ENCODE assay signal across 30 cellular contexts in genomic region chr7:524800-525199, GRCh38. TPM values are rescaled to one million over a fixed set of nuclear protein-coding genes. Genes with fewer than 3 reads are reported as not detected.
"Had no signal": no experiment of that assay in that cellular context is flagged by ENCODE, and none has a peak within 500 bp of the region (broad histone marks: within the 10 kb centered on the region; RNA-seq: fewer than 3 reads in every experiment).

No MANE protein-coding gene starts in this region.

- H3K79me2 ChIP-seq: parathyroid adenoma had no signal

- ATAC-seq: left cardiac atrium; left lobe of liver; lower lobe of right lung; naive thymus-derived CD8-positive, alpha-beta T cell; psoas muscle; right lobe of liver; stimulated activated naive B cell treated with anti-CD40 and anti-IgM and Interleukin-4, amounts not matched to agents 10 μg/mL and 1 μg/mL and 100 μg/mL, for 72 hours; stimulated activated naive CD8-positive, alpha-beta T cell treated with anti-CD3 and anti-CD28 coated beads, Interleukin-15, Interleukin-2, amounts not matched to agents 100 U/mL and 50 U/mL, for 24 hours had no signal

- H2AFZ ChIP-seq: parathyroid adenoma had no signal

- H3K4me1 Mint-ChIP-seq: neural crest cell had no signal

- FAIRE-seq: keratinocyte had no signal

- H3K4me3 ChIP-seq: lower lobe of right lung, psoas muscle, right atrium auricular region, right lobe of liver, smooth muscle cell, stomach, testis, thyroid gland, transverse colon, upper lobe of left lung, vagina had no signal

- H3K4me2 ChIP-seq: smooth muscle cell had no signal

- H3K27ac Mint-ChIP-seq: naive thymus-derived CD8-positive, alpha-beta T cell; nephron; stimulated activated naive B cell treated with anti-CD40 and anti-IgM and Interleukin-4, amounts not matched to agents 10 μg/mL and 1 μg/mL and 100 μg/mL, for 72 hours had no signal

- H3K9me3 Mint-ChIP-seq: nephron; neural crest cell; stimulated activated naive B cell treated with anti-CD40 and anti-IgM and Interleukin-4, amounts not matched to agents 10 μg/mL and 1 μg/mL and 100 μg/mL, for 72 hours had no signal

- H3K27ac ChIP-seq: lower lobe of right lung, neutrophil, parathyroid adenoma, psoas muscle, right lobe of liver, stomach, testis, thyroid gland, transverse colon, upper lobe of left lung, vagina had no signal

- H3K9me3 ChIP-seq: lower lobe of right lung, neutrophil, right atrium auricular region, right lobe of liver, testis, thyroid gland, transverse colon, upper lobe of left lung, vagina had no signal

- H3K9ac ChIP-seq: parathyroid adenoma had no signal

- H3K36me3 Mint-ChIP-seq: stimulated activated naive B cell treated with anti-CD40 and anti-IgM and Interleukin-4, amounts not matched to agents 10 μg/mL and 1 μg/mL and 100 μg/mL, for 72 hours had no signal

- H3K27me3 ChIP-seq: right atrium auricular region, testis had no signal

- DNase-seq: hippocampal formation; kidney glomerular epithelial cell; left cardiac atrium; lower lobe of right lung; mammary epithelial cell; mesenchymal stem cell; naive thymus-derived CD8-positive, alpha-beta T cell; occipital lobe; psoas muscle; right lobe of liver; stimulated activated CD4-positive, alpha-beta T cell treated with anti-CD3 and anti-CD28 coated beads, Interleukin-1b, Interleukin-23, amount 100 ng/mL, for 48 hours; stimulated activated CD4-positive, alpha-beta T cell treated with anti-CD3 and anti-CD28 coated beads, Interleukin-2, amount 100 ng/mL, for 48 hours; stimulated activated CD4-positive, alpha-beta T cell treated with anti-CD3 and anti-CD28 coated beads, Interleukin-4, amount 100 ng/mL, for 4 hours; stimulated activated CD8-positive, alpha-beta memory T cell treated with anti-CD3 and anti-CD28 coated beads, Interleukin-4, amount 100 ng/mL, for 48 hours; stimulated activated naive B cell treated with anti-CD40 and anti-IgM and Interleukin-4, amounts not matched to agents 10 μg/mL and 1 μg/mL and 100 μg/mL, for 72 hours; stimulated activated naive CD8-positive, alpha-beta T cell treated with anti-CD3 and anti-CD28 coated beads, Interleukin-15, Interleukin-2, amounts not matched to agents 100 U/mL and 50 U/mL, for 24 hours; stomach; testis; thyroid gland; transverse colon had no signal

- H3K36me3 ChIP-seq: lower lobe of right lung, neutrophil, right atrium auricular region, right lobe of liver, stomach, thyroid gland, transverse colon, upper lobe of left lung, vagina had no signal

RNA-seq across cellular contexts. Expression of gene PDGFA, which starts 5.2 kb away (rescaled TPM):
- polyA plus RNA-seq: naive thymus-derived CD8-positive, alpha-beta T cell had no signal
